1 cellular context compared by ENCODE assay signal in the genomic region with DNA sequence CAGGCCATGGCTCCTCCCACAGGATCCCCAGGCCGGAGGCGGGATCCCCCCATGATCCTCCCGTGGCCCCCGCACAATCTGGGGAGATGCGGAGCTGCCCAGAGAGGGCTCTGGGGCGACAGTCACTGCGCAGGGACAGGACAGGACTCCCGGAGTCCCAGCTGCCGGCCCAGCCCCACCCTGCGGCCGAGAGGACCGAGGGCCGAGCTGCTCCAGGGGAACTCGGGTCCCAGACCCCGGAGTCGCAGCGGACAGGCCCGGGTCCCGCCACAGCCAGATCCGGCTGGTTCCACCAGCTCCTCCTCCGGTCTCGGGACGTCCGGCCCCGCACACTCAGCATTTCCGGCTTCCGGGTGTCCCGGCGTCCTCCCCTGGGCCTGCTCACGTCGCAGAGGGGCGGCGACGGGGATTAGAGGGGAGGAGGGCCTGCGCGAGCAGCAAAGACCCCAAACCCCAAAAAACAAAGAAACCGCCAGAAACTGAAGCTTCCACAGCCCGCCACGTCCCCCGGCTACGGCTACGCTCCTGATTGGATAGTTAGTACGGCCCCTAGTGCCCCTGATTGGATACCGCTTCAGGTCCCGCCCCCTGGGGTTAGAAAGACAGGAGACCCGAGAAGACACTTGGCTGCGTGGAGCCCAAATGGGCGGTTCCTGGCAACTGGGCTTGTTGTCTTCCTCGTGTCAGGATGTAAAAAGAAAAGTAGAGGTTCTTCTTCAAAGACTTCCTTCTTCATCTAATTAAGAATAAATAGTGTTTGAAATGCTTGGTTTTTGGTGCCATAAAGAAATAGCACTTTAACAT.
A peak's percentile ranks its signal among the peaks of the same experiment; 100 is the strongest.
TF ChIP-seq lines count a peak whose summit lies in the region.

No MANE protein-coding gene starts in this region.

TF ChIP-seq in K562, 482 proteins besides CTCF, POLR2A, EP300 and RAD21 (continued from another document and continues in another):
- TF ChIP-seq, protein P1, sequence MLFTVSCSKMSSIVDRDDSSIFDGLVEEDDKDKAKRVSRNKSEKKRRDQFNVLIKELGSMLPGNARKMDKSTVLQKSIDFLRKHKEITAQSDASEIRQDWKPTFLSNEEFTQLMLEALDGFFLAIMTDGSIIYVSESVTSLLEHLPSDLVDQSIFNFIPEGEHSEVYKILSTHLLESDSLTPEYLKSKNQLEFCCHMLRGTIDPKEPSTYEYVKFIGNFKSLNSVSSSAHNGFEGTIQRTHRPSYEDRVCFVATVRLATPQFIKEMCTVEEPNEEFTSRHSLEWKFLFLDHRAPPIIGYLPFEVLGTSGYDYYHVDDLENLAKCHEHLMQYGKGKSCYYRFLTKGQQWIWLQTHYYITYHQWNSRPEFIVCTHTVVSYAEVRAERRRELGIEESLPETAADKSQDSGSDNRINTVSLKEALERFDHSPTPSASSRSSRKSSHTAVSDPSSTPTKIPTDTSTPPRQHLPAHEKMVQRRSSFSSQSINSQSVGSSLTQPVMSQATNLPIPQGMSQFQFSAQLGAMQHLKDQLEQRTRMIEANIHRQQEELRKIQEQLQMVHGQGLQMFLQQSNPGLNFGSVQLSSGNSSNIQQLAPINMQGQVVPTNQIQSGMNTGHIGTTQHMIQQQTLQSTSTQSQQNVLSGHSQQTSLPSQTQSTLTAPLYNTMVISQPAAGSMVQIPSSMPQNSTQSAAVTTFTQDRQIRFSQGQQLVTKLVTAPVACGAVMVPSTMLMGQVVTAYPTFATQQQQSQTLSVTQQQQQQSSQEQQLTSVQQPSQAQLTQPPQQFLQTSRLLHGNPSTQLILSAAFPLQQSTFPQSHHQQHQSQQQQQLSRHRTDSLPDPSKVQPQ (CRISPR knock-in tag; IDR thresholded peaks at IDR 0.05; ENCODE audit: borderline replicate concordance) = no peak
- TF ChIP-seq, protein P2, sequence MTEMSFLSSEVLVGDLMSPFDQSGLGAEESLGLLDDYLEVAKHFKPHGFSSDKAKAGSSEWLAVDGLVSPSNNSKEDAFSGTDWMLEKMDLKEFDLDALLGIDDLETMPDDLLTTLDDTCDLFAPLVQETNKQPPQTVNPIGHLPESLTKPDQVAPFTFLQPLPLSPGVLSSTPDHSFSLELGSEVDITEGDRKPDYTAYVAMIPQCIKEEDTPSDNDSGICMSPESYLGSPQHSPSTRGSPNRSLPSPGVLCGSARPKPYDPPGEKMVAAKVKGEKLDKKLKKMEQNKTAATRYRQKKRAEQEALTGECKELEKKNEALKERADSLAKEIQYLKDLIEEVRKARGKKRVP (CRISPR knock-in tag; IDR thresholded peaks at IDR 0.05) = peak; percentile 47; the same call in 1 of the 2 replicates
- TF ChIP-seq ELF2 (CRISPR knock-in tag; IDR thresholded peaks at IDR 0.05) = peak; percentile 91
- TF ChIP-seq NR2C2 (CRISPR knock-in tag; IDR thresholded peaks at IDR 0.05) = no peak
- TF ChIP-seq NR2C2 (tag; IDR thresholded peaks at IDR 0.05) = no peak; the same call in 1 of the 2 replicates
- TF ChIP-seq, protein P3, sequence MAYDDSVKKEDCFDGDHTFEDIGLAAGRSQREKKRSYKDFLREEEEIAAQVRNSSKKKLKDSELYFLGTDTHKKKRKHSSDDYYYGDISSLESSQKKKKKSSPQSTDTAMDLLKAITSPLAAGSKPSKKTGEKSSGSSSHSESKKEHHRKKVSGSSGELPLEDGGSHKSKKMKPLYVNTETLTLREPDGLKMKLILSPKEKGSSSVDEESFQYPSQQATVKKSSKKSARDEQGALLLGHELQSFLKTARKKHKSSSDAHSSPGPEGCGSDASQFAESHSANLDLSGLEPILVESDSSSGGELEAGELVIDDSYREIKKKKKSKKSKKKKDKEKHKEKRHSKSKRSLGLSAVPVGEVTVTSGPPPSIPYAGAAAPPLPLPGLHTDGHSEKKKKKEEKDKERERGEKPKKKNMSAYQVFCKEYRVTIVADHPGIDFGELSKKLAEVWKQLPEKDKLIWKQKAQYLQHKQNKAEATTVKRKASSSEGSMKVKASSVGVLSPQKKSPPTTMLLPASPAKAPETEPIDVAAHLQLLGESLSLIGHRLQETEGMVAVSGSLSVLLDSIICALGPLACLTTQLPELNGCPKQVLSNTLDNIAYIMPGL (CRISPR knock-in tag; IDR thresholded peaks at IDR 0.05) = no peak
- TF ChIP-seq RUNX1 (IDR thresholded peaks at IDR 0.05; ENCODE audit: low read depth) = no peak
- TF ChIP-seq RBM34 (IDR thresholded peaks at IDR 0.05; ENCODE audit: borderline replicate concordance, insufficient read depth, low read length) = no peak
- no peak for TF ChIP-seq RBM17 (IDR thresholded peaks at IDR 0.05; ENCODE audit: borderline replicate concordance, low read depth, low read length)
- no peak for TF ChIP-seq MIER1 (IDR thresholded peaks at IDR 0.05; ENCODE audit: low read depth)
- TF ChIP-seq, protein P4, sequence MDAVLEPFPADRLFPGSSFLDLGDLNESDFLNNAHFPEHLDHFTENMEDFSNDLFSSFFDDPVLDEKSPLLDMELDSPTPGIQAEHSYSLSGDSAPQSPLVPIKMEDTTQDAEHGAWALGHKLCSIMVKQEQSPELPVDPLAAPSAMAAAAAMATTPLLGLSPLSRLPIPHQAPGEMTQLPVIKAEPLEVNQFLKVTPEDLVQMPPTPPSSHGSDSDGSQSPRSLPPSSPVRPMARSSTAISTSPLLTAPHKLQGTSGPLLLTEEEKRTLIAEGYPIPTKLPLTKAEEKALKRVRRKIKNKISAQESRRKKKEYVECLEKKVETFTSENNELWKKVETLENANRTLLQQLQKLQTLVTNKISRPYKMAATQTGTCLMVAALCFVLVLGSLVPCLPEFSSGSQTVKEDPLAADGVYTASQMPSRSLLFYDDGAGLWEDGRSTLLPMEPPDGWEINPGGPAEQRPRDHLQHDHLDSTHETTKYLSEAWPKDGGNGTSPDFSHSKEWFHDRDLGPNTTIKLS (IDR thresholded peaks at IDR 0.05; ENCODE audit: borderline replicate concordance, low read depth) = peak; percentile 97
- TF ChIP-seq MAFF (IDR thresholded peaks at IDR 0.05; ENCODE audit: low read length) = no peak; the same call in 1 of the 2 replicates
- TF ChIP-seq GABPB1 (CRISPR knock-in tag; IDR thresholded peaks at IDR 0.05) = peak; percentile 94
- TF ChIP-seq PHTF2 (CRISPR knock-in tag; IDR thresholded peaks at IDR 0.05) = no peak
- no peak for TF ChIP-seq GABPB2 (CRISPR knock-in tag; conservative IDR thresholded peaks at IDR 0.05)
- no peak for TF ChIP-seq RFX5 (IDR thresholded peaks at IDR 0.05; ENCODE audit: low read depth, low read length)
- peak; percentile 79; the same call in 1 of the 2 replicates for TF ChIP-seq ZNF586 (CRISPR knock-in tag; conservative IDR thresholded peaks at IDR 0.05)
- TF ChIP-seq SRSF7 (optimal IDR thresholded peaks at IDR 0.05; ENCODE audit: low read depth, low read length) = no peak
- TF ChIP-seq TEAD2 (tag; IDR thresholded peaks at IDR 0.05) = no peak
- TF ChIP-seq RAD51 (IDR thresholded peaks at IDR 0.05; ENCODE audit: borderline replicate concordance, low read depth) = no peak
- TF ChIP-seq CBFA2T3 (IDR thresholded peaks at IDR 0.05) = 0 out of 2 replicates have a peak, but pooled peaks have one; percentile 10
- TF ChIP-seq ELF1 (tag; IDR thresholded peaks at IDR 0.05) = peak; percentile 96
- peak; percentile 27 for TF ChIP-seq TEAD4 (IDR thresholded peaks at IDR 0.05; ENCODE audit: low read length)
- no peak for TF ChIP-seq TEAD4 (CRISPR knock-in tag; IDR thresholded peaks at IDR 0.05; ENCODE audit: borderline replicate concordance)
- TF ChIP-seq FOXJ3 (CRISPR knock-in tag; IDR thresholded peaks at IDR 0.05) = no peak
- TF ChIP-seq BRF1 (IDR thresholded peaks at IDR 0.05; ENCODE audit: borderline replicate concordance, extremely low read depth, insufficient read length) = no peak
- peak; percentile 97 for TF ChIP-seq POLR2AphosphoS2 (IDR thresholded peaks at IDR 0.05; ENCODE audit: low read length)
- peak; percentile 96 for TF ChIP-seq ERF (CRISPR knock-in tag; IDR thresholded peaks at IDR 0.05)
- TF ChIP-seq MBD2 (IDR thresholded peaks at IDR 0.05; ENCODE audit: borderline replicate concordance, low read depth) = peak; percentile 84
- peak; percentile 60 for TF ChIP-seq TAF7 (tag; IDR thresholded peaks at IDR 0.05)
- TF ChIP-seq HNRNPK (IDR thresholded peaks at IDR 0.05; ENCODE audit: low read depth, low read length, poor library complexity, severe bottlenecking) = no peak
- TF ChIP-seq ZNF121 (CRISPR knock-in tag; conservative IDR thresholded peaks at IDR 0.05) = no peak
- no peak for TF ChIP-seq DMBX1 (CRISPR knock-in tag; IDR thresholded peaks at IDR 0.05; ENCODE audit: borderline replicate concordance)
- TF ChIP-seq, protein P5, sequence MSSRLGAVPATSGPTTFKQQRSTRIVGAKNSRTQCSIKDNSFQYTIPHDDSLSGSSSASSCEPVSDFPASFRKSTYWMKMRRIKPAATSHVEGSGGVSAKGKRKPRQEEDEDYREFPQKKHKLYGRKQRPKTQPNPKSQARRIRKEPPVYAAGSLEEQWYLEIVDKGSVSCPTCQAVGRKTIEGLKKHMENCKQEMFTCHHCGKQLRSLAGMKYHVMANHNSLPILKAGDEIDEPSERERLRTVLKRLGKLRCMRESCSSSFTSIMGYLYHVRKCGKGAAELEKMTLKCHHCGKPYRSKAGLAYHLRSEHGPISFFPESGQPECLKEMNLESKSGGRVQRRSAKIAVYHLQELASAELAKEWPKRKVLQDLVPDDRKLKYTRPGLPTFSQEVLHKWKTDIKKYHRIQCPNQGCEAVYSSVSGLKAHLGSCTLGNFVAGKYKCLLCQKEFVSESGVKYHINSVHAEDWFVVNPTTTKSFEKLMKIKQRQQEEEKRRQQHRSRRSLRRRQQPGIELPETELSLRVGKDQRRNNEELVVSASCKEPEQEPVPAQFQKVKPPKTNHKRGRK (tag; IDR thresholded peaks at IDR 0.05) = no peak
- no peak for TF ChIP-seq MED1 (CRISPR knock-in tag; IDR thresholded peaks at IDR 0.05; ENCODE audit: borderline replicate concordance)
- no peak for TF ChIP-seq STAT5A (IDR thresholded peaks at IDR 0.05; ENCODE audit: borderline replicate concordance, low read length)
- TF ChIP-seq HDAC6 (IDR thresholded peaks at IDR 0.05; ENCODE audit: low read depth, low read length) = 0 out of 2 replicates have a peak, but pooled peaks have one; percentile 27
- peak; percentile 96 for TF ChIP-seq RBM22 (IDR thresholded peaks at IDR 0.05; ENCODE audit: low read depth, low read length, poor library complexity, severe bottlenecking)
- TF ChIP-seq TBL1XR1 (IDR thresholded peaks at IDR 0.05; ENCODE audit: low read length in 2 of 2) = peak in 1 of 2 experiments; percentile 21; a peak in 1 of 4 replicates
- TF ChIP-seq ZNF124 (CRISPR knock-in tag; IDR thresholded peaks at IDR 0.05) = no peak
- TF ChIP-seq, protein P6, sequence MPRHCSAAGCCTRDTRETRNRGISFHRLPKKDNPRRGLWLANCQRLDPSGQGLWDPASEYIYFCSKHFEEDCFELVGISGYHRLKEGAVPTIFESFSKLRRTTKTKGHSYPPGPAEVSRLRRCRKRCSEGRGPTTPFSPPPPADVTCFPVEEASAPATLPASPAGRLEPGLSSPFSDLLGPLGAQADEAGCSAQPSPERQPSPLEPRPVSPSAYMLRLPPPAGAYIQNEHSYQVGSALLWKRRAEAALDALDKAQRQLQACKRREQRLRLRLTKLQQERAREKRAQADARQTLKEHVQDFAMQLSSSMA (CRISPR knock-in tag; IDR thresholded peaks at IDR 0.05) = peak; percentile 91
- TF ChIP-seq, protein P7, sequence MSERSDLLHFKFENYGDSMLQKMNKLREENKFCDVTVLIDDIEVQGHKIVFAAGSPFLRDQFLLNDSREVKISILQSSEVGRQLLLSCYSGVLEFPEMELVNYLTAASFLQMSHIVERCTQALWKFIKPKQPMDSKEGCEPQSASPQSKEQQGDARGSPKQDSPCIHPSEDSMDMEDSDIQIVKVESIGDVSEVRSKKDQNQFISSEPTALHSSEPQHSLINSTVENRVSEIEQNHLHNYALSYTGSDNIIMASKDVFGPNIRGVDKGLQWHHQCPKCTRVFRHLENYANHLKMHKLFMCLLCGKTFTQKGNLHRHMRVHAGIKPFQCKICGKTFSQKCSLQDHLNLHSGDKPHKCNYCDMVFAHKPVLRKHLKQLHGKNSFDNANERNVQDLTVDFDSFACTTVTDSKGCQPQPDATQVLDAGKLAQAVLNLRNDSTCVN (CRISPR knock-in tag; IDR thresholded peaks at IDR 0.05) = no peak
- TF ChIP-seq CBFA2T2 (conservative IDR thresholded peaks at IDR 0.05) = no peak
- no peak for TF ChIP-seq SAP30 (IDR thresholded peaks at IDR 0.05; ENCODE audit: borderline replicate concordance, insufficient read depth, low read depth, low read length, poor library complexity, severe bottlenecking)
- TF ChIP-seq ARHGAP35 (IDR thresholded peaks at IDR 0.05; ENCODE audit: partially characterized antibody) = no peak
- TF ChIP-seq XRCC5 (IDR thresholded peaks at IDR 0.05; ENCODE audit: low read depth, low read length) = no peak
- TF ChIP-seq, protein P8, sequence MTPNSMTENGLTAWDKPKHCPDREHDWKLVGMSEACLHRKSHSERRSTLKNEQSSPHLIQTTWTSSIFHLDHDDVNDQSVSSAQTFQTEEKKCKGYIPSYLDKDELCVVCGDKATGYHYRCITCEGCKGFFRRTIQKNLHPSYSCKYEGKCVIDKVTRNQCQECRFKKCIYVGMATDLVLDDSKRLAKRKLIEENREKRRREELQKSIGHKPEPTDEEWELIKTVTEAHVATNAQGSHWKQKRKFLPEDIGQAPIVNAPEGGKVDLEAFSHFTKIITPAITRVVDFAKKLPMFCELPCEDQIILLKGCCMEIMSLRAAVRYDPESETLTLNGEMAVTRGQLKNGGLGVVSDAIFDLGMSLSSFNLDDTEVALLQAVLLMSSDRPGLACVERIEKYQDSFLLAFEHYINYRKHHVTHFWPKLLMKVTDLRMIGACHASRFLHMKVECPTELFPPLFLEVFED (CRISPR knock-in tag; conservative IDR thresholded peaks at IDR 0.05) = peak; percentile 36; the same call in 1 of the 2 replicates
- 0 out of 4 replicates have a peak, but pooled peaks of 1 of the 2 experiments have one; percentile 6 for TF ChIP-seq SIX5 (IDR thresholded peaks at IDR 0.05; ENCODE audit: borderline replicate concordance in 1 of 2, insufficient read depth in 1 of 2, low read depth in 1 of 2, low read length in 2 of 2)
- TF ChIP-seq, protein P9, sequence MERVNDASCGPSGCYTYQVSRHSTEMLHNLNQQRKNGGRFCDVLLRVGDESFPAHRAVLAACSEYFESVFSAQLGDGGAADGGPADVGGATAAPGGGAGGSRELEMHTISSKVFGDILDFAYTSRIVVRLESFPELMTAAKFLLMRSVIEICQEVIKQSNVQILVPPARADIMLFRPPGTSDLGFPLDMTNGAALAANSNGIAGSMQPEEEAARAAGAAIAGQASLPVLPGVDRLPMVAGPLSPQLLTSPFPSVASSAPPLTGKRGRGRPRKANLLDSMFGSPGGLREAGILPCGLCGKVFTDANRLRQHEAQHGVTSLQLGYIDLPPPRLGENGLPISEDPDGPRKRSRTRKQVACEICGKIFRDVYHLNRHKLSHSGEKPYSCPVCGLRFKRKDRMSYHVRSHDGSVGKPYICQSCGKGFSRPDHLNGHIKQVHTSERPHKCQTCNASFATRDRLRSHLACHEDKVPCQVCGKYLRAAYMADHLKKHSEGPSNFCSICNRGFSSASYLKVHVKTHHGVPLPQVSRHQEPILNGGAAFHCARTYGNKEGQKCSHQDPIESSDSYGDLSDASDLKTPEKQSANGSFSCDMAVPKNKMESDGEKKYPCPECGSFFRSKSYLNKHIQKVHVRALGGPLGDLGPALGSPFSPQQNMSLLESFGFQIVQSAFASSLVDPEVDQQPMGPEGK (CRISPR knock-in tag; IDR thresholded peaks at IDR 0.05; ENCODE audit: borderline replicate concordance) = peak; percentile 76; the same call in 1 of the 2 replicates
- no peak for TF ChIP-seq SETDB1 (IDR thresholded peaks at IDR 0.05; ENCODE audit: low read length)
